In genomic region chr16:3285131-3285530, GRCh38 we compare ENCODE assay signal across 9 cellular contexts. TPM values are rescaled to one million over a fixed set of nuclear protein-coding genes. Genes with fewer than 3 reads are reported as not detected.
DNase-seq lines count a peak whose midpoint lies in the region; ATAC-seq and TF ChIP-seq lines count a peak whose summit lies in the region.
"Had no signal": no experiment of that assay in that cellular context is flagged by ENCODE, and none has a peak within 500 bp of the region (broad histone marks: within the 10 kb centered on the region; RNA-seq: fewer than 3 reads in every experiment).

No MANE protein-coding gene starts in this region.

- peaks cover 11% of the 10 kb centered on the region for H4K20me1 ChIP-seq in smooth muscle cell (ENCODE audit: low read depth)

- TF ChIP-seq CTCF in WTC11 (IDR thresholded peaks at IDR 0.05) (no peak), fibroblast of villous mesenchyme (IDR thresholded peaks at IDR 0.05; ENCODE audit: insufficient read depth, low read depth, low read length) (no peak), smooth muscle cell (IDR thresholded peaks at IDR 0.05; ENCODE audit: borderline replicate concordance, insufficient read depth, poor library complexity, severe bottlenecking) (no peak)

- peaks cover 21% of the 10 kb centered on the region for H3K9me3 ChIP-seq in smooth muscle cell (replicated peaks; ENCODE audit: low read depth)

- H3K36me3 ChIP-seq in smooth muscle cell (ENCODE audit: low read depth): peaks cover 35% of the 10 kb centered on the region

- H3K9me3 Mint-ChIP-seq in T-helper 2 cell treated with Interferon-gamma antibody and Interleukin-4, amounts not matched to agents 5 μg/mL and 100 μg/mL, for 36 hours: peaks cover 44% of the 10 kb centered on the region
- H3K9me3 Mint-ChIP-seq in WTC11: peaks cover 25% of the 10 kb centered on the region

- no peaks in the 10 kb centered on the region for H3F3A ChIP-seq in smooth muscle cell (ENCODE audit: low read depth)

- H3K4me3 ChIP-seq in fibroblast of villous mesenchyme (ENCODE audit: low read depth, low read length) (peak overlapping the region; percentile 97), smooth muscle cell (peak overlapping the region; percentile 85)

- POLR2A ChIA-PET in WTC11 (lab: Charles Lee): interaction anchor here (1.5 to 1.6 kb wide), 2 partner anchors 115 to 116 kb away, joined by 3 to 4 read pairs; partner anchors contain the start of genes ZNF174 and ZSCAN32

- peak overlapping the region; percentile 88 for H3K4me3 Mint-ChIP-seq in T-helper 2 cell treated with Interferon-gamma antibody and Interleukin-4, amounts not matched to agents 5 μg/mL and 100 μg/mL, for 36 hours
- H3K4me3 Mint-ChIP-seq in WTC11: peak overlapping the region; percentile 99

- H3K79me2 ChIP-seq in smooth muscle cell (ENCODE audit: low read depth): peaks cover 58% of the 10 kb centered on the region

- H3K36me3 Mint-ChIP-seq in T-helper 2 cell treated with Interferon-gamma antibody and Interleukin-4, amounts not matched to agents 5 μg/mL and 100 μg/mL, for 36 hours (ENCODE audit: low read depth): peaks cover 65% of the 10 kb centered on the region
- peaks cover 54% of the 10 kb centered on the region for H3K36me3 Mint-ChIP-seq in WTC11

- H3K4me1 Mint-ChIP-seq in T-helper 2 cell treated with Interferon-gamma antibody and Interleukin-4, amounts not matched to agents 5 μg/mL and 100 μg/mL, for 36 hours (ENCODE audit: low read depth): peaks cover 18% of the 10 kb centered on the region
- H3K4me1 Mint-ChIP-seq in WTC11: peaks cover 21% of the 10 kb centered on the region

- H3K27me3 Mint-ChIP-seq in T-helper 2 cell treated with Interferon-gamma antibody and Interleukin-4, amounts not matched to agents 5 μg/mL and 100 μg/mL, for 36 hours (ENCODE audit: low read depth): no peaks in the 10 kb centered on the region
- no peaks in the 10 kb centered on the region; the same call in 1 of the 2 replicates for H3K27me3 Mint-ChIP-seq in WTC11 (ENCODE audit: low read depth)

- CTCF ChIA-PET in WTC11 (lab: Charles Lee): no interaction called here

- H3K4me1 ChIP-seq in smooth muscle cell (ENCODE audit: low read depth): peaks cover 14% of the 10 kb centered on the region

- no peak for DNase-seq in T-helper 2 cell treated with Interferon-gamma antibody and Interleukin-4, amounts not matched to agents 5 μg/mL and 100 μg/mL, for 36 hours (ENCODE audit: low spot score)
- no peak for DNase-seq in T-helper 2 cell
- DNase-seq in WTC11 (ENCODE audit: low spot score): peak; percentile 12
- DNase-seq in fibroblast of villous mesenchyme (ENCODE audit: low read depth): no peak
- no peak for DNase-seq in smooth muscle cell (lab: John Stamatoyannopoulos, UW; ENCODE audit: unreplicated experiment)
- no peak for DNase-seq in HUDEP-2 (lab: John Stamatoyannopoulos, UW; ENCODE audit: unreplicated experiment in 76 of 76)
- DNase-seq in NCI-H69 (lab: John Stamatoyannopoulos, UW): no peak
- no peak for DNase-seq in head of caudate nucleus
- DNase-seq: NCI-H524 treated with DMSO at 0.1 percent for 48 hours had no signal

- 64% methylated on average over 6 of the region's 6 CpGs for WGBS in smooth muscle cell (ENCODE audit: low lambda C conversion rate)

- no peak overlapping the region for H3K27ac ChIP-seq in smooth muscle cell (ENCODE audit: low read depth)

- no peak overlapping the region for H3K27ac Mint-ChIP-seq in T-helper 2 cell treated with Interferon-gamma antibody and Interleukin-4, amounts not matched to agents 5 μg/mL and 100 μg/mL, for 36 hours
- H3K27ac Mint-ChIP-seq in WTC11: no peak overlapping the region

- no peak overlapping the region for H2AFZ ChIP-seq in smooth muscle cell (ENCODE audit: low read depth)

- no peak overlapping the region for H3K9ac ChIP-seq in smooth muscle cell (ENCODE audit: low read depth)

- intact Hi-C loops in head of caudate nucleus (cut with DNase I): no loop called here

- H3K4me2 ChIP-seq in smooth muscle cell: peak overlapping the region; percentile 99

- no peak for ATAC-seq in WTC11

- no peaks in the 10 kb centered on the region for H3K27me3 ChIP-seq in smooth muscle cell (ENCODE audit: low read depth)

TF ChIP-seq in WTC11, 78 proteins besides CTCF, POLR2A, EP300 and RAD21 (continues in another document):
- TF ChIP-seq KAT7 (CRISPR knock-in tag; IDR thresholded peaks at IDR 0.05; ENCODE audit: borderline replicate concordance): no peak
- no peak for TF ChIP-seq AR (CRISPR knock-in tag; IDR thresholded peaks at IDR 0.05)
- no peak for TF ChIP-seq NFE2L1 (CRISPR knock-in tag; IDR thresholded peaks at IDR 0.05)
- TF ChIP-seq ZNF416 (CRISPR knock-in tag; IDR thresholded peaks at IDR 0.05): no peak
- TF ChIP-seq PRDM15 (CRISPR knock-in tag; IDR thresholded peaks at IDR 0.05): no peak
- TF ChIP-seq OVOL2 (CRISPR knock-in tag; IDR thresholded peaks at IDR 0.05; ENCODE audit: borderline replicate concordance): no peak
- no peak for TF ChIP-seq ZNF423 (CRISPR knock-in tag; IDR thresholded peaks at IDR 0.05)
- TF ChIP-seq ZNF263 (CRISPR knock-in tag; IDR thresholded peaks at IDR 0.05; ENCODE audit: low read depth): no peak

RNA-seq across cellular contexts. Expression of gene ZNF263, which starts 1.8 kb away (rescaled TPM):
- total RNA-seq in WTC11 (2021): 24.9 to 29.5 TPM (median 27.8 TPM) in 3 replicates
- 43.2 and 56.7 TPM in 2 replicates for total RNA-seq in fibroblast of villous mesenchyme
- total RNA-seq in smooth muscle cell: 17.6 and 32.2 TPM in 2 replicates
- polyA plus RNA-seq in smooth muscle cell: 27.4 and 29.0 TPM in 2 replicates

RNA-seq across cellular contexts. Expression of gene TIGD7, which starts 20.1 kb away (rescaled TPM):
- 5.3 to 7.4 TPM (median 7.0 TPM) in 3 replicates for total RNA-seq in WTC11 (2021)
- 4.2 and 7.3 TPM in 2 replicates for total RNA-seq in fibroblast of villous mesenchyme
- total RNA-seq in smooth muscle cell: 5.0 and 7.4 TPM in 2 replicates
- polyA plus RNA-seq in smooth muscle cell: 1.7 and 3.6 TPM in 2 replicates

RNA-seq across cellular contexts. Expression of gene ZNF75A, which starts 20.2 kb away (rescaled TPM):
- total RNA-seq in WTC11 (2021) (21.8 to 31.5 TPM (median 23.5 TPM) in 3 replicates), fibroblast of villous mesenchyme (19.0 and 25.5 TPM in 2 replicates), smooth muscle cell (18.6 and 24.8 TPM in 2 replicates)
- polyA plus RNA-seq in smooth muscle cell: 13.5 and 13.7 TPM in 2 replicates

RNA-seq across cellular contexts. Expression of gene MEFV, which starts 28.7 kb away (rescaled TPM):
- total RNA-seq in WTC11 (2021): 0.09 to 0.21 TPM (median 0.14 TPM) in 3 replicates
- under 0.01 TPM in 1 of 2 replicates, not detected in the other for total RNA-seq in fibroblast of villous mesenchyme
- total RNA-seq in smooth muscle cell: 0.72 TPM in 1 of 2 replicates, not detected in the other
- not detected in 2 replicates for polyA plus RNA-seq in smooth muscle cell

RNA-seq across cellular contexts. Expression of gene ZNF200, which starts 50.2 kb away (rescaled TPM):
- 6.8 to 9.7 TPM (median 7.2 TPM) in 3 replicates for total RNA-seq in WTC11 (2021)
- total RNA-seq in fibroblast of villous mesenchyme: 10.0 and 11.2 TPM in 2 replicates
- total RNA-seq in smooth muscle cell: 7.7 and 8.7 TPM in 2 replicates
- polyA plus RNA-seq in smooth muscle cell: 6.1 and 7.0 TPM in 2 replicates
